ENCODE assay signal across 7 cellular contexts in genomic region chr22:44668886-44669724, GRCh38. TPM values are rescaled to one million over a fixed set of nuclear protein-coding genes. Genes with fewer than 3 reads are reported as not detected.
DNase-seq lines count a peak whose midpoint lies in the region; ATAC-seq, FAIRE-seq and TF ChIP-seq lines count a peak whose summit lies in the region.

No MANE protein-coding gene starts in this region.

- TF ChIP-seq POLR2A in K562 (conservative IDR thresholded peaks at IDR 0.05) = no peak

- peaks cover 0 to 4% of the 10 kb centered on the region in 2 experiments; a peak in 2 of 5 replicates for H3K27me3 ChIP-seq in K562 (ENCODE audit: control insufficient read depth in 2 of 2, insufficient read depth in 2 of 2, low read length in 2 of 2)
- peaks cover 15 to 61% of the 10 kb centered on the region in 2 donors for H3K27me3 ChIP-seq in left lung

- DNase-seq in K562 (ENCODE audit: extremely low read depth in 1 of 4, low spot score in 3 of 4) (peak in 2 of 4 experiments; percentile 22 to 27), left lung (no peak), AG08395 (ENCODE audit: low spot score) (no peak)
- DNase-seq in stimulated activated naive B cell treated with anti-CD40 and anti-IgM and Interleukin-4, amounts not matched to agents 10 μg/mL and 1 μg/mL and 100 μg/mL, for 72 hours = no peak

- peaks cover 0 to 22% of the 10 kb centered on the region in 2 experiments; a peak in 3 of 5 replicates for H3K4me1 ChIP-seq in K562 (replicated peaks in 1 of 2; ENCODE audit: control insufficient read depth in 2 of 2, insufficient read depth in 2 of 2, low read length in 2 of 2)
- H3K4me1 ChIP-seq in left lung = peaks cover 7 to 24% of the 10 kb centered on the region in 2 donors

- POLR2A ChIA-PET in K562 (lab: Yijun Ruan, JAX) = interaction anchor here (0.6 to 0.7 kb wide), 2 partner anchors 46 to 642 kb away, joined by 3 read pairs; no protein-coding TSS in a partner anchor

- H3K36me3 ChIP-seq in K562 (ENCODE audit: control insufficient read depth, insufficient read depth, low read length) = no peaks in the 10 kb centered on the region
- H3K36me3 ChIP-seq in left lung = no peaks in the 10 kb centered on the region

- no peak for TF ChIP-seq RAD21 in Ishikawa (IDR thresholded peaks at IDR 0.05; ENCODE audit: low read depth)
- no peak for TF ChIP-seq RAD21 in K562 (CRISPR knock-in tag; conservative IDR thresholded peaks at IDR 0.05 in 1 of 2, IDR thresholded peaks at IDR 0.05 in 1 of 2)

- no peaks in the 10 kb centered on the region for H3K9me3 ChIP-seq in K562 (replicated peaks; ENCODE audit: control insufficient read depth, insufficient read depth, low read depth, low read length)
- no peaks in the 10 kb centered on the region for H3K9me3 ChIP-seq in left lung

- WGBS in K562 (ENCODE audit: insufficient coverage, low coverage, missing lambda C conversion rate) = 20% methylated on average over 4 of the region's 50 CpGs

- peak overlapping the region; percentile 77 to 81 for H3K4me3 Mint-ChIP-seq in stimulated activated naive B cell treated with anti-CD40 and anti-IgM and Interleukin-4, amounts not matched to agents 10 μg/mL and 1 μg/mL and 100 μg/mL, for 72 hours

- no peaks in the 10 kb centered on the region for H4K20me1 ChIP-seq in K562 (replicated peaks; ENCODE audit: control insufficient read depth, insufficient read depth, low read length)

- H3K9me3 Mint-ChIP-seq in stimulated activated naive B cell treated with anti-CD40 and anti-IgM and Interleukin-4, amounts not matched to agents 10 μg/mL and 1 μg/mL and 100 μg/mL, for 72 hours = no peaks in the 10 kb centered on the region

- no peaks in the 10 kb centered on the region for H3K36me3 Mint-ChIP-seq in stimulated activated naive B cell treated with anti-CD40 and anti-IgM and Interleukin-4, amounts not matched to agents 10 μg/mL and 1 μg/mL and 100 μg/mL, for 72 hours

- H3K27ac Mint-ChIP-seq in stimulated activated naive B cell treated with anti-CD40 and anti-IgM and Interleukin-4, amounts not matched to agents 10 μg/mL and 1 μg/mL and 100 μg/mL, for 72 hours = no peak overlapping the region

- H3K27ac ChIP-seq in K562 (ENCODE audit: extremely low read depth, low read depth, low read length) = no peak overlapping the region
- no peak overlapping the region for H3K27ac ChIP-seq in left lung

- no peak overlapping the region for H2AFZ ChIP-seq in K562 (ENCODE audit: low read depth, low read length)

- TF ChIP-seq CTCF in K562 (IDR thresholded peaks at IDR 0.05 in 2 of 3, conservative IDR thresholded peaks at IDR 0.05 in 1 of 3; ENCODE audit: insufficient read depth in 2 of 3, low read depth in 1 of 3, low read length in 3 of 3) (no peak), left lung (IDR thresholded peaks at IDR 0.05) (no peak)

- ATAC-seq in K562 (no peak), left lung (no peak), HG03439 (IDR thresholded peaks at IDR 0.05; ENCODE audit: unreplicated experiment) (no peak), GM19463 (IDR thresholded peaks at IDR 0.05; ENCODE audit: unreplicated experiment) (no peak)
- no peak for ATAC-seq in stimulated activated naive B cell treated with anti-CD40 and anti-IgM and Interleukin-4, amounts not matched to agents 10 μg/mL and 1 μg/mL and 100 μg/mL, for 72 hours (replicated peaks)

- H3K4me3 ChIP-seq in K562 (peak overlapping the region; percentile 37), left lung (peak overlapping the region; percentile 22 to 38)

- peak overlapping the region in 1 of 2 experiments; percentile 74; a peak in 1 of 4 replicates for H3K9ac ChIP-seq in K562 (ENCODE audit: insufficient read depth in 1 of 2, low read depth in 2 of 2, low read length in 2 of 2)

- no peaks in the 10 kb centered on the region for H3K79me2 ChIP-seq in K562 (ENCODE audit: control insufficient read depth, insufficient read depth, low read length)

- peaks cover 39 to 54% of the 10 kb centered on the region in 2 donors for H3K27me3 Mint-ChIP-seq in stimulated activated naive B cell treated with anti-CD40 and anti-IgM and Interleukin-4, amounts not matched to agents 10 μg/mL and 1 μg/mL and 100 μg/mL, for 72 hours

- no peak for FAIRE-seq in K562 (lab: Jason Lieb, UNC)

- CTCF ChIA-PET in K562 (lab: Yijun Ruan, JAX; ENCODE audit: low intra/inter-chr PET ratio) = no interaction called here

- intact Hi-C loops in K562 (cut with micrococcal nuclease) = no loop called here
- intact Hi-C loops in left lung (cut with DNase I) = no loop called here

- TF ChIP-seq EP300 in Ishikawa (IDR thresholded peaks at IDR 0.05; ENCODE audit: borderline replicate concordance) (no peak), K562 (IDR thresholded peaks at IDR 0.05; ENCODE audit: low read length) (no peak)

- H3K4me1 Mint-ChIP-seq in stimulated activated naive B cell treated with anti-CD40 and anti-IgM and Interleukin-4, amounts not matched to agents 10 μg/mL and 1 μg/mL and 100 μg/mL, for 72 hours = peaks cover 22 to 30% of the 10 kb centered on the region in 2 donors

- BruUV-seq in K562 (replicated peaks; lab: Mats Ljungman, UMichigan) = no TSS peak

- H3K9me1 ChIP-seq in K562 (ENCODE audit: control insufficient read depth, insufficient read depth, low read length) = no peaks in the 10 kb centered on the region

- in situ Hi-C loops in K562 (cut with MboI) = no loop called here

- peak overlapping the region; percentile 66; the same call in 1 of the 2 replicates for H3K4me2 ChIP-seq in K562 (ENCODE audit: insufficient read depth, low read length)

TF ChIP-seq in Ishikawa, 13 proteins besides CTCF, POLR2A, EP300 and RAD21:
- TF ChIP-seq FOXM1 (IDR thresholded peaks at IDR 0.05; ENCODE audit: borderline replicate concordance, low read depth) (no peak), ZBTB7A (IDR thresholded peaks at IDR 0.05; ENCODE audit: low read depth) (peak; percentile 36; the same call in 1 of the 2 replicates)

TF ChIP-seq in K562, 482 proteins besides CTCF, POLR2A, EP300 and RAD21:
- TF ChIP-seq TCFL5 (CRISPR knock-in tag; conservative IDR thresholded peaks at IDR 0.05) = no peak
- TF ChIP-seq, protein P1, sequence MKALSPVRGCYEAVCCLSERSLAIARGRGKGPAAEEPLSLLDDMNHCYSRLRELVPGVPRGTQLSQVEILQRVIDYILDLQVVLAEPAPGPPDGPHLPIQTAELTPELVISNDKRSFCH (CRISPR knock-in tag; IDR thresholded peaks at IDR 0.05) = no peak
- TF ChIP-seq, protein P1 (tag; IDR thresholded peaks at IDR 0.05) = 0 out of 2 replicates have a peak, but pooled peaks have one; percentile 26
- TF ChIP-seq E2F6 (IDR thresholded peaks at IDR 0.05; ENCODE audit: borderline replicate concordance in 1 of 2, extremely low read depth in 1 of 2, insufficient read depth in 1 of 2, insufficient read length in 1 of 2, low read depth in 1 of 2, low read length in 1 of 2, poor library complexity in 1 of 2, severe bottlenecking in 1 of 2) = peak in 1 of 2 experiments; percentile 29

RNA-seq across cellular contexts. Expression of gene PRR5, which starts 32.9 kb away (rescaled TPM):
- total RNA-seq in K562 (2011; cell fraction: chromatin; rRNA removed; ENCODE audit: low replicate concordance) = 27.6 and 71.3 TPM in 2 replicates
- 52.4 and 59.9 TPM in 2 replicates for total RNA-seq in K562 (2011; cell fraction: nucleolus; rRNA removed)
- total RNA-seq in K562 (2011; cell fraction: nucleoplasm; rRNA removed) = 38.4 and 39.2 TPM in 2 replicates
- total RNA-seq in K562 (2014; rRNA removed) (13.3 and 18.4 TPM in 2 replicates), K562 (2014; rRNA removed; fragmentation: Illumina TruSeq; extraction: Trizol) (3.1 and 4.6 TPM in 2 replicates), K562 (2015; rRNA removed; fragmentation: Illumina TruSeq; extraction: Trizol) (7.5 and 9.5 TPM in 2 replicates), K562 (2021) (21.0 and 26.2 TPM in 2 replicates), left lung (10 to 100 TPM in 1 of 2 donors, 1 to 10 TPM in 1; 7.1 to 11.0 TPM)
- polyA plus RNA-seq in K562 (2011; rRNA removed) (10.1 and 14.5 TPM in 2 replicates), K562 (2014; fragmentation: Illumina TruSeq; extraction: Trizol) (6.6 and 9.5 TPM in 2 replicates), K562 (2014; fragmentation: Nextera tagmentation; extraction: Ambion mirVana) (under 1 TPM; 0.13 to 0.49 TPM), K562 (2014; rRNA removed) (18.6 and 20.3 TPM in 2 replicates)
- polyA plus RNA-seq in K562 (2011; cell fraction: cytosol; rRNA removed) = 14.2 and 35.6 TPM in 2 replicates
- 22.8 and 38.7 TPM in 2 replicates for polyA plus RNA-seq in K562 (2011; cell fraction: nucleus; rRNA removed)
- polyA plus RNA-seq in K562 (2012) = 10.9 and 11.6 TPM in 2 replicates
- 9.7 and 11.6 TPM in 2 replicates for polyA minus RNA-seq in K562 (2011; rRNA and poly(A)+ RNA removed)
- 14.1 and 21.0 TPM in 2 replicates for polyA minus RNA-seq in K562 (2011; cell fraction: cytosol; rRNA and poly(A)+ RNA removed)
- polyA minus RNA-seq in K562 (2011; cell fraction: nucleus; rRNA and poly(A)+ RNA removed) = 22.3 and 30.8 TPM in 2 replicates
